ENCODE assay signal across 10 cellular contexts in genomic region chr13:48542581-48543341, GRCh38. TPM values are rescaled to one million over a fixed set of nuclear protein-coding genes. Genes with fewer than 3 reads are reported as not detected.
A peak's percentile ranks its signal among the peaks of the same experiment; 100 is the strongest.
DNase-seq lines count a peak whose midpoint lies in the region; ATAC-seq and TF ChIP-seq lines count a peak whose summit lies in the region.
"Had no signal": no experiment of that assay in that cellular context is flagged by ENCODE, and none has a peak within 500 bp of the region (broad histone marks: within the 10 kb centered on the region; RNA-seq: fewer than 3 reads in every experiment).

No MANE protein-coding gene starts in this region.

- H3K9me3 ChIP-seq in OCI-LY1 (ENCODE audit: low read length) (no peaks in the 10 kb centered on the region), ovary (no peaks in the 10 kb centered on the region)
- H3K9me3 ChIP-seq: A549 had no signal

- H3K9ac ChIP-seq in OCI-LY1 (ENCODE audit: low read length), result no peak overlapping the region; the same call in 1 of the 2 replicates

- H4K20me1 ChIP-seq in OCI-LY1 (ENCODE audit: insufficient read depth, low read length), result no peaks in the 10 kb centered on the region

- H3K27me3 ChIP-seq in OCI-LY1 (ENCODE audit: insufficient read depth, low read length) (no peaks in the 10 kb centered on the region), foreskin keratinocyte (no peaks in the 10 kb centered on the region), ovary (no peaks in the 10 kb centered on the region)

- H3K4me1 ChIP-seq in OCI-LY1 (ENCODE audit: insufficient read depth, low read length, severe bottlenecking) (peaks cover 13% of the 10 kb centered on the region), foreskin keratinocyte (no peaks in the 10 kb centered on the region), ovary (ENCODE audit: insufficient read depth) (peaks cover 9% of the 10 kb centered on the region)
- H3K4me1 ChIP-seq: A549 had no signal

- no peak for TF ChIP-seq CTCF in OCI-LY1 (IDR thresholded peaks at IDR 0.05; ENCODE audit: low read length)
- peak; percentile 20 for TF ChIP-seq CTCF in foreskin keratinocyte (conservative IDR thresholded peaks at IDR 0.05)
- TF ChIP-seq CTCF in ovary (IDR thresholded peaks at IDR 0.05), result no peak

- H3K27ac ChIP-seq in OCI-LY1 (ENCODE audit: low read depth, low read length, poor library complexity, severe bottlenecking), result no peak overlapping the region
- no peak overlapping the region for H3K27ac ChIP-seq in foreskin keratinocyte
- H3K27ac ChIP-seq in ovary, result peak overlapping the region in 1 of 2 donors; percentile 57
- H3K27ac ChIP-seq: A549, SK-N-MC had no signal

- peak overlapping the region; percentile 15; the same call in 1 of the 2 replicates for H3K4me2 ChIP-seq in OCI-LY1 (ENCODE audit: low read length)
- H3K4me2 ChIP-seq: A549 had no signal

- H3K36me3 ChIP-seq in OCI-LY1 (ENCODE audit: insufficient read depth, low read length) (no peaks in the 10 kb centered on the region), ovary (no peaks in the 10 kb centered on the region)

- H3K4me3 ChIP-seq in OCI-LY1 (ENCODE audit: low read depth, low read length, poor library complexity, severe bottlenecking) (no peak overlapping the region), ovary (no peak overlapping the region)
- H3K4me3 ChIP-seq: A549, SK-N-MC had no signal

- WGBS in ovary, 3 donors, result 5 to 8% (median 7%) methylated on average over 11 of the region's 11 CpGs

- intact Hi-C loops in ovary (cut with DNase I), result no loop called here

- H2AFZ ChIP-seq in OCI-LY1 (ENCODE audit: low read length), result no peak overlapping the region

- no peaks in the 10 kb centered on the region for H3F3A ChIP-seq in OCI-LY1 (ENCODE audit: insufficient read depth, low read length)

- no peaks in the 10 kb centered on the region for H3K79me2 ChIP-seq in OCI-LY1 (ENCODE audit: insufficient read depth, low read length)

- ATAC-seq in foreskin keratinocyte, result peak; percentile 41
- no peak for ATAC-seq in activated CD4-positive, CD25-positive, alpha-beta regulatory T cell treated with anti-CD3 and anti-CD28 coated beads, Interleukin-2, amount 50 U/mL, for 24 hours
- ATAC-seq: A549 had no signal

- no peak for TF ChIP-seq POLR2A in ovary (IDR thresholded peaks at IDR 0.05)

- H3K9me2 ChIP-seq in OCI-LY1 (ENCODE audit: low read depth, low read length), result no peaks in the 10 kb centered on the region

- DNase-seq in DMS153 (lab: John Stamatoyannopoulos, UW), result peak; percentile 70
- no peak for DNase-seq in DMS153 treated with DMSO at 0.1 percent for 48 hours (lab: John Stamatoyannopoulos, UW; ENCODE audit: unreplicated experiment)
- no peak for DNase-seq in foreskin keratinocyte
- peak; percentile 61 to 68 (median 63) for DNase-seq in ovary
- DNase-seq in effector CD4-positive, alpha-beta T cell, result no peak
- DNase-seq in activated CD4-positive, alpha-beta T cell treated with anti-CD3 and anti-CD28 coated beads, Interleukin-2, amount 50 U/mL, for 48 hours, result no peak

- TF ChIP-seq EP300 in ovary (IDR thresholded peaks at IDR 0.05), result no peak

RNA-seq across cellular contexts. Expression of gene RCBTB2, which starts 9.9 kb away (rescaled TPM):
- 3.2 and 4.1 TPM in 2 replicates for total RNA-seq in foreskin keratinocyte
- polyA plus RNA-seq in foreskin keratinocyte, result 1.6 and 2.1 TPM in 2 replicates
- total RNA-seq in ovary, result 10 to 100 TPM in 5 of 7 donors, 1 to 10 TPM in 2; 8.2 to 22.6 (median 13.9) TPM
- polyA plus RNA-seq in ovary, result 10 to 100 TPM; 16.8 to 19.1 TPM

Comparison
In these comparisons a context has a peak if more than half of its experiments do, and no peak if none do; other contexts are left out.
1. DNase-seq: peak in DMS153 (single experiment) and ovary (5 of 5); none in DMS153 treated with DMSO at 0.1 percent for 48 hours (single experiment), foreskin keratinocyte (0 of 2), effector CD4-positive, alpha-beta T cell (single experiment) and activated CD4-positive, alpha-beta T cell treated with anti-CD3 and anti-CD28 coated beads, Interleukin-2, amount 50 U/mL, for 48 hours (0 of 2).